In the genomic region with DNA sequence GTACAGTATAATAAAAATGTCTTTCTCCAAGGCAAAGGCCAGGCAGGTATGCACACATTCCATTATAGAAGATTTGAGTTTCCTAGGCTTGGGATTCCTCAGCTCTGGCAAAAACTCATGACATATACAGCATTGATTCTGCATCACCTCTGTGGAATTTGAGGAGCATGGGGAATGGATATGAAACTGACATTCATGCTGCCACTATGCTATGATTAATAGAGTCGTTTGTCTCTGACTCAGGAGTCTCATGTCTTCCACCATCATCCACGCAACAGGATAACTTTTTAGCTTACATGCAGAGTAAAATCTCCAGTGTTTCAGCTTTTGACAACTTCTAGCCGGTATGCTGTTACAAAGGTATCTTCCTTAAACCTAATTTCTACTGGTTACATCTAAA, we compare ENCODE assay signal across 18 cellular contexts. TPM values are rescaled to one million over a fixed set of nuclear protein-coding genes. Genes with fewer than 3 reads are reported as not detected.
A peak's percentile ranks its signal among the peaks of the same experiment; 100 is the strongest.
DNase-seq lines count a peak whose midpoint lies in the region; ATAC-seq, FAIRE-seq and TF ChIP-seq lines count a peak whose summit lies in the region.
"Had no signal": no experiment of that assay in that cellular context is flagged by ENCODE, and none has a peak within 500 bp of the region (broad histone marks: within the 10 kb centered on the region; RNA-seq: fewer than 3 reads in every experiment).

No MANE protein-coding gene starts in this region.

- H4K8ac ChIP-seq in mesendoderm (ENCODE audit: low read depth, low read length) = no peak overlapping the region

- no peak overlapping the region for H3K4me3 ChIP-seq in bronchial epithelial cell (ENCODE audit: low read depth, low read length)
- H3K4me3 ChIP-seq in mesendoderm (ENCODE audit: low read length) = no peak overlapping the region
- H3K4me3 ChIP-seq in MM.1S (ENCODE audit: low read length) = no peak overlapping the region
- H3K4me3 ChIP-seq: BLaER1 treated with 17β-estradiol and CSF1 and Interleukin-3, amounts not matched to agents 10 nM and 100 nM; colonic mucosa; gastroesophageal sphincter; uterus had no signal

- no peak overlapping the region for H3K4me3 Mint-ChIP-seq in natural killer cell
- H3K4me3 Mint-ChIP-seq: nephron had no signal

- no peak overlapping the region for H4K5ac ChIP-seq in mesendoderm (ENCODE audit: low read length)

- H2BK120ac ChIP-seq in mesendoderm (ENCODE audit: low read depth, low read length) = no peak overlapping the region

- no peaks in the 10 kb centered on the region for H3K9me3 Mint-ChIP-seq in natural killer cell
- H3K9me3 Mint-ChIP-seq: nephron had no signal

- no CpG with 5 or more reads among the region's 3 CpGs for WGBS in mesendoderm (ENCODE audit: extremely low coverage, insufficient coverage, low lambda C conversion rate)

- H3K9ac ChIP-seq in mesendoderm (ENCODE audit: low read length) = no peak overlapping the region
- H3K9ac ChIP-seq in MM.1S (ENCODE audit: low read length) = no peak overlapping the region
- H3K9ac ChIP-seq: BLaER1 treated with 17β-estradiol and CSF1 and Interleukin-3, amounts not matched to agents 10 nM and 100 nM had no signal

- H3K9me2 ChIP-seq in MM.1S (replicated peaks; ENCODE audit: insufficient read depth, low read length) = no peaks in the 10 kb centered on the region

- H3K4me1 ChIP-seq in mesendoderm (ENCODE audit: control insufficient read depth, low read depth, low read length) = no peaks in the 10 kb centered on the region
- H3K4me1 ChIP-seq in MM.1S (ENCODE audit: low read length) = no peaks in the 10 kb centered on the region
- H3K4me1 ChIP-seq: BLaER1 treated with 17β-estradiol and CSF1 and Interleukin-3, amounts not matched to agents 10 nM and 100 nM; colonic mucosa; uterus had no signal

- no peaks in the 10 kb centered on the region for H3K4me1 Mint-ChIP-seq in natural killer cell
- H3K4me1 Mint-ChIP-seq: nephron had no signal

- no peaks in the 10 kb centered on the region for H3K27me3 ChIP-seq in bronchial epithelial cell (ENCODE audit: control insufficient read depth, insufficient read depth, low read length)
- no peaks in the 10 kb centered on the region for H3K27me3 ChIP-seq in mesendoderm (ENCODE audit: insufficient read depth, low read length, poor library complexity)
- no peaks in the 10 kb centered on the region for H3K27me3 ChIP-seq in MM.1S (replicated peaks; ENCODE audit: insufficient read depth, low read length)
- H3K27me3 ChIP-seq: BLaER1 treated with 17β-estradiol and CSF1 and Interleukin-3, amounts not matched to agents 10 nM and 100 nM; colonic mucosa; gastroesophageal sphincter; uterus had no signal

- H3K27ac ChIP-seq in mesendoderm (ENCODE audit: low read depth, low read length) (no peak overlapping the region), MM.1S (ENCODE audit: low read length) (no peak overlapping the region)
- H3K27ac ChIP-seq: BLaER1 treated with 17β-estradiol and CSF1 and Interleukin-3, amounts not matched to agents 10 nM and 100 nM; colonic mucosa; uterus had no signal

- no peaks in the 10 kb centered on the region for H3K36me3 ChIP-seq in bronchial epithelial cell (ENCODE audit: control insufficient read depth, insufficient read depth, low read length)
- no peaks in the 10 kb centered on the region for H3K36me3 ChIP-seq in mesendoderm (ENCODE audit: control insufficient read depth, insufficient read depth, low read length)
- H3K36me3 ChIP-seq in MM.1S (replicated peaks; ENCODE audit: insufficient read depth, low read length) = no peaks in the 10 kb centered on the region
- H3K36me3 ChIP-seq: BLaER1 treated with 17β-estradiol and CSF1 and Interleukin-3, amounts not matched to agents 10 nM and 100 nM; colonic mucosa; gastroesophageal sphincter; uterus had no signal

- no peak overlapping the region for H3K4ac ChIP-seq in mesendoderm (ENCODE audit: low read depth, low read length)

- no peak for FAIRE-seq in bronchial epithelial cell (lab: Jason Lieb, UNC)
- FAIRE-seq: GM18507 had no signal

- H3K4me2 ChIP-seq in mesendoderm (ENCODE audit: low read length) (no peak overlapping the region), MM.1S (ENCODE audit: low read depth, low read length) (no peak overlapping the region)
- H3K4me2 ChIP-seq: BLaER1 treated with 17β-estradiol and CSF1 and Interleukin-3, amounts not matched to agents 10 nM and 100 nM had no signal

- H3K79me2 ChIP-seq in mesendoderm (ENCODE audit: control insufficient read depth, insufficient read depth, low read length) (no peaks in the 10 kb centered on the region), MM.1S (ENCODE audit: low read length) (no peaks in the 10 kb centered on the region)

- no peak overlapping the region for H3K18ac ChIP-seq in mesendoderm (ENCODE audit: low read length)

- H2BK15ac ChIP-seq in mesendoderm (replicated peaks; ENCODE audit: low read depth) = no peak overlapping the region

- H2BK5ac ChIP-seq in mesendoderm (ENCODE audit: low read length) = no peak overlapping the region

- no peak for ATAC-seq in natural killer cell
- ATAC-seq: gastroesophageal sphincter had no signal

- no peaks in the 10 kb centered on the region for H4K20me1 ChIP-seq in MM.1S (ENCODE audit: insufficient read depth, low read length)
- H4K20me1 ChIP-seq: BLaER1 treated with 17β-estradiol and CSF1 and Interleukin-3, amounts not matched to agents 10 nM and 100 nM had no signal

- no peak overlapping the region for H3K27ac Mint-ChIP-seq in natural killer cell
- H3K27ac Mint-ChIP-seq: nephron had no signal

- TF ChIP-seq CTCF in bronchial epithelial cell (IDR thresholded peaks at IDR 0.05; ENCODE audit: insufficient read depth, low read length, severe bottlenecking) (no peak), natural killer cell (IDR thresholded peaks at IDR 0.05) (no peak), MM.1S (IDR thresholded peaks at IDR 0.05; ENCODE audit: low read length) (no peak)

- no peaks in the 10 kb centered on the region for H3K79me1 ChIP-seq in mesendoderm (ENCODE audit: low read length)

- peaks cover 3 to 12% of the 10 kb centered on the region in 2 donors for H3K27me3 Mint-ChIP-seq in natural killer cell (ENCODE audit: low read depth in 2 of 2)

- no peak overlapping the region for H3K23ac ChIP-seq in mesendoderm (ENCODE audit: low read length)

- no peaks in the 10 kb centered on the region for H3K9me3 ChIP-seq in MM.1S (replicated peaks; ENCODE audit: insufficient read depth, low read length)
- H3K9me3 ChIP-seq: BLaER1 treated with 17β-estradiol and CSF1 and Interleukin-3, amounts not matched to agents 10 nM and 100 nM; colonic mucosa; gastroesophageal sphincter; uterus had no signal

- DNase-seq in AG08396 (ENCODE audit: low spot score) = peak; percentile 59
- DNase-seq in LHCN-M2 (ENCODE audit: low read depth) = peak; percentile 71
- peak; percentile 95 for DNase-seq in bronchial epithelial cell (ENCODE audit: low read depth)
- DNase-seq in mesendoderm = peak; percentile 15
- DNase-seq in natural killer cell = no peak
- DNase-seq in activated CD4-positive, alpha-beta T cell treated with anti-CD3 and anti-CD28 coated beads, Interleukin-2, amount 50 U/mL, for 1 hour = no peak
- no peak for DNase-seq in NOMO-1 (lab: John Stamatoyannopoulos, UW; ENCODE audit: unreplicated experiment in 2 of 2)
- DNase-seq in MM.1S = no peak
- DNase-seq: activated CD4-positive, alpha-beta T cell treated with anti-CD3 and anti-CD28 coated beads, Interleukin-2, amount 50 U/mL, for 48 hours; activated gamma-delta T cell treated with Interleukin-2 at 50 U/mL for 16 hours; colonic mucosa; NCI-H2171; uterus had no signal

- no peaks in the 10 kb centered on the region for H3F3A ChIP-seq in MM.1S (ENCODE audit: insufficient read depth, low read length)

- H2AFZ ChIP-seq in MM.1S (ENCODE audit: low read length) = no peak overlapping the region

- no peak overlapping the region for H2AK5ac ChIP-seq in mesendoderm (ENCODE audit: low read length)

- intact Hi-C loops in natural killer cell (cut with micrococcal nuclease) = no loop called here

- H3K56ac ChIP-seq in mesendoderm (ENCODE audit: low read length) = no peak overlapping the region

- H3K36me3 Mint-ChIP-seq in natural killer cell = no peaks in the 10 kb centered on the region

RNA-seq across cellular contexts. Expression of gene ADORA3, which starts 49.8 kb away (rescaled TPM):
- total RNA-seq in LHCN-M2 (2014; rRNA removed) (not detected in 2 replicates), bronchial epithelial cell (not detected in 2 replicates), natural killer cell (under 1 TPM in 1 of 3 donors, not detected in 2; 0.40 TPM)
- polyA plus RNA-seq in LHCN-M2 (2012) = not detected
- not detected for polyA plus RNA-seq in mesendoderm (2013, experiment 1 of 2)
- polyA plus RNA-seq in mesendoderm (2013, experiment 2 of 2) = not detected

RNA-seq across cellular contexts. Expression of gene TMIGD3, which starts 49.8 kb away (rescaled TPM):
- total RNA-seq in LHCN-M2 (2014; rRNA removed) (not detected in 2 replicates), bronchial epithelial cell (not detected in 2 replicates), natural killer cell (1 to 10 TPM in 1 of 3 donors, not detected in 2; 1.0 TPM)
- polyA plus RNA-seq in LHCN-M2 (2012) = not detected
- polyA plus RNA-seq in mesendoderm (2013, experiment 1 of 2) = 0.06 TPM
- not detected for polyA plus RNA-seq in mesendoderm (2013, experiment 2 of 2)
- total RNA-seq: T-helper 2 cell treated with Interferon-gamma antibody and Interleukin-4, amounts not matched to agents 100 ng/mL and 5 ng/mL, for 36 hours had no signal

Comparison
In these comparisons a context has a peak if more than half of its experiments do, and no peak if none do; other contexts are left out.
1. DNase-seq: peak in AG08396 (single experiment), LHCN-M2 (single experiment), bronchial epithelial cell (single experiment) and mesendoderm (single experiment); none in natural killer cell (single experiment), activated CD4-positive, alpha-beta T cell treated with anti-CD3 and anti-CD28 coated beads, Interleukin-2, amount 50 U/mL, for 1 hour (single experiment), NOMO-1 (0 of 2) and MM.1S (single experiment).